ENCODE assay signal across 27 cellular contexts in the genomic region with DNA sequence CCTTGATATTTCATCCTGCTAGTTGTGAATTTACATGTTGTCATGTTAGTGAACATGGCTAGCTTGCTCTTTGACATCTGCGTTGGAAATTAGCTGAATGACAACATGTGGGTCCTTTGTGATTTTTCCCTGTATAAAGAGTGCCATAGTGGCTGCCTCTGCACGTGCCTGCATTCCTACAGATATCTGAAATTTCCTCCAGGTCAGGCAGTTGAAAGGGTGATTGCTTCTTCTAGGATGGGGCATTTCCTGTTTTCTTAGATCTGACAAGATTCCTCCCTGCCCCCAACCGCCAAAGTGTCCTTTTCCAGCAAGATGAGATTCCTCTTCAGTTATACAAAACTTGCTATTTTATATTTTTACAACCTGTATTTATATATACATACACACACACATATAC.
"Had no signal": no experiment of that assay in that cellular context is flagged by ENCODE, and none has a peak within 500 bp of the region (broad histone marks: within the 10 kb centered on the region; RNA-seq: fewer than 3 reads in every experiment).

No MANE protein-coding gene starts in this region.

- ATAC-seq: effector memory CD8-positive, alpha-beta T cell; esophagus mucosa; gastrocnemius medialis; left colon; left ventricle myocardium superior; lower lobe of right lung; natural killer cell; pancreas; right lobe of liver; stimulated activated naive CD8-positive, alpha-beta T cell treated with anti-CD3 and anti-CD28 coated beads, Interleukin-15, amount 100 ng/mL, for 72 hours had no signal

- DNase-seq: dermis blood vessel endothelial cell; effector memory CD8-positive, alpha-beta T cell; foreskin fibroblast; gastrocnemius medialis; head of caudate nucleus; immature natural killer cell; islet precursor cell; kidney glomerular epithelial cell; left colon; left ventricle myocardium superior; lower lobe of right lung; natural killer cell; occipital lobe; pancreas; right lobe of liver; small intestine; stimulated activated CD4-positive, alpha-beta T cell treated with anti-CD3 and anti-CD28 coated beads, Interleukin-15, amount 100 ng/mL, for 24 hours; stimulated activated CD4-positive, alpha-beta T cell treated with anti-CD3 and anti-CD28 coated beads, Interleukin-2, amount 100 ng/mL, for 48 hours; stimulated activated naive CD4-positive, alpha-beta T cell; stimulated activated naive CD8-positive, alpha-beta T cell treated with anti-CD3 and anti-CD28 coated beads, Interleukin-15, amount 100 ng/mL, for 72 hours; transverse colon had no signal

- H3K27ac Mint-ChIP-seq: effector memory CD8-positive, alpha-beta T cell; immature natural killer cell; natural killer cell; progenitor cell of endocrine pancreas; stimulated activated naive CD8-positive, alpha-beta T cell treated with anti-CD3 and anti-CD28 coated beads, Interleukin-15, amount 100 ng/mL, for 72 hours had no signal

- H3K9me3 ChIP-seq: gastrocnemius medialis, pancreas, suprapubic skin, vagina had no signal

- H3K4me1 Mint-ChIP-seq: immature natural killer cell; stimulated activated naive CD8-positive, alpha-beta T cell treated with anti-CD3 and anti-CD28 coated beads, Interleukin-15, amount 100 ng/mL, for 72 hours had no signal

- H3K27me3 ChIP-seq: gastrocnemius medialis, pancreas, right lobe of liver, suprapubic skin, transverse colon, vagina had no signal

- H3K4me3 Mint-ChIP-seq: effector memory CD8-positive, alpha-beta T cell; immature natural killer cell; natural killer cell; stimulated activated naive CD8-positive, alpha-beta T cell treated with anti-CD3 and anti-CD28 coated beads, Interleukin-15, amount 100 ng/mL, for 72 hours had no signal

- H3K27ac ChIP-seq: coronary artery, epithelial cell of prostate, gastrocnemius medialis, lower lobe of right lung, pancreas, right lobe of liver, suprapubic skin, transverse colon, vagina had no signal

- H3K27me3 Mint-ChIP-seq: effector memory CD8-positive, alpha-beta T cell; progenitor cell of endocrine pancreas; stimulated activated naive CD8-positive, alpha-beta T cell treated with anti-CD3 and anti-CD28 coated beads, Interleukin-15, amount 100 ng/mL, for 72 hours had no signal

- H3K4me3 ChIP-seq: coronary artery, gastrocnemius medialis, lower lobe of right lung, pancreas, right lobe of liver, suprapubic skin, transverse colon, vagina had no signal

- H3K36me3 ChIP-seq: gastrocnemius medialis had no signal

- H3K4me1 ChIP-seq: gastrocnemius medialis, lower lobe of right lung, pancreas, right lobe of liver, suprapubic skin, transverse colon, vagina had no signal
